ENCODE assay signal across 8 cellular contexts in genomic region chr15:45166792-45167630, GRCh38. TPM values are rescaled to one million over a fixed set of nuclear protein-coding genes. Genes with fewer than 3 reads are reported as not detected.
DNase-seq lines count a peak whose midpoint lies in the region; ATAC-seq, FAIRE-seq and TF ChIP-seq lines count a peak whose summit lies in the region.

No MANE protein-coding gene starts in this region.

- no TSS peak for BruUV-seq in IMR-90 (replicated peaks; lab: Mats Ljungman, UMichigan)

- H3K4me3 Mint-ChIP-seq in nephron: peak overlapping the region; percentile 61 to 74 (median 73)

- H3K36me3 Mint-ChIP-seq in nephron (ENCODE audit: low read depth): peaks cover 8% of the 10 kb centered on the region

- peak overlapping the region; percentile 97 to 100 for H4K8ac ChIP-seq in IMR-90 (ENCODE audit: low read depth in 2 of 2, low read length in 2 of 2)

- H2BK120ac ChIP-seq in IMR-90 (ENCODE audit: low read depth, low read length): peak overlapping the region; percentile 72

- WGBS in IMR-90 (ENCODE audit: extremely low coverage in 2 of 2, insufficient read length in 1 of 2), 2 experiments: 0% methylated on average over 34 of the region's 84 CpGs; no CpG with 5 or more reads in 1 of the 2 experiments

- H3K79me1 ChIP-seq in IMR-90 (ENCODE audit: low read depth in 1 of 2, low read length in 2 of 2): peaks cover 5 to 20% of the 10 kb centered on the region in 2 experiments

- peak overlapping the region; percentile 12; the same call in 1 of the 2 replicates for H3K23ac ChIP-seq in IMR-90 (ENCODE audit: low read depth, low read length)

- no peaks in the 10 kb centered on the region; the same call in 1 of the 2 replicates for H4K20me1 ChIP-seq in IMR-90 (ENCODE audit: insufficient read depth, low read length)

- ATAC-seq in GM21529 (IDR thresholded peaks at IDR 0.05; ENCODE audit: unreplicated experiment): peak; percentile 95
- ATAC-seq in IMR-90 (ENCODE audit: low read depth): peak; percentile 85
- ATAC-seq in stimulated activated naive CD8-positive, alpha-beta T cell treated with anti-CD3 and anti-CD28 coated beads, Interleukin-15, Interleukin-2, amounts not matched to agents 100 U/mL and 50 U/mL, for 24 hours: peak; percentile 95

- peak overlapping the region; percentile 93 for H4K5ac ChIP-seq in IMR-90 (ENCODE audit: low read depth, low read length)

- POLR2A ChIA-PET in IMR-90 (lab: Charles Lee; ENCODE audit: unreplicated experiment): no interaction called here

- H3K9ac ChIP-seq in IMR-90 (ENCODE audit: low read depth, low read length): peak overlapping the region; percentile 90

- H2BK15ac ChIP-seq in IMR-90 (ENCODE audit: low read depth, low read length): no peak overlapping the region

- peak overlapping the region; percentile 68 for H2BK5ac ChIP-seq in IMR-90 (ENCODE audit: low read depth, low read length, poor library complexity, severe bottlenecking)

- peak; percentile 46; the same call in 1 of the 2 replicates for TF ChIP-seq POLR2A in IMR-90 (IDR thresholded peaks at IDR 0.05; ENCODE audit: low read depth, low read length)

- H3K4me1 ChIP-seq in IMR-90 (ENCODE audit: control insufficient read depth, insufficient read depth, low read length): peaks cover 8% of the 10 kb centered on the region

- peak overlapping the region; percentile 97 for H2AFZ ChIP-seq in IMR-90 (replicated peaks; ENCODE audit: low read length, poor library complexity)

- 0 out of 2 replicates have a peak overlapping the region, but pooled peaks have one; percentile 35 for H3K56ac ChIP-seq in IMR-90 (ENCODE audit: extremely low read depth, insufficient read depth, low read length)

- TF ChIP-seq RAD21 in IMR-90 (IDR thresholded peaks at IDR 0.05; ENCODE audit: low read length): peak; percentile 39

- H3K14ac ChIP-seq in IMR-90 (replicated peaks; ENCODE audit: low read depth, low read length): peak overlapping the region; percentile 94

- peak overlapping the region; percentile 98 for H2AK9ac ChIP-seq in IMR-90 (replicated peaks; ENCODE audit: low read depth, low read length, poor library complexity)

- peaks cover 2% of the 10 kb centered on the region; the same call in 1 of the 2 replicates for H3K36me3 ChIP-seq in IMR-90 (ENCODE audit: control insufficient read depth, insufficient read depth, low read length)

- H3K4me3 ChIP-seq in IMR-90 (ENCODE audit: insufficient read depth, low read depth, low read length) (peak overlapping the region; percentile 59), fibroblast of pulmonary artery (replicated peaks; ENCODE audit: low read depth, low read length) (peak overlapping the region; percentile 62)

- peak overlapping the region; percentile 79; the same call in 1 of the 2 replicates for H3K18ac ChIP-seq in IMR-90 (ENCODE audit: low read depth, low read length)

- H3K27me3 ChIP-seq in IMR-90 (ENCODE audit: control insufficient read depth, insufficient read depth, low read length): no peaks in the 10 kb centered on the region

- peak; percentile 48 for DNase-seq in DMS79 treated with DMSO at 0.1 percent for 48 hours (lab: John Stamatoyannopoulos, UW)
- DNase-seq in IMR-90: peak; percentile 75
- peak; percentile 64 for DNase-seq in RCC 7860 (ENCODE audit: low spot score)
- DNase-seq in activated T-helper 1 cell treated with anti-CD3 and anti-CD28 coated beads, Interleukin-2, amount 50 U/mL, for 16 hours (ENCODE audit: low read depth in 1 of 2, low spot score in 1 of 2): peak; percentile 70 to 71
- DNase-seq in fibroblast of pulmonary artery (ENCODE audit: low read depth): peak; percentile 83
- DNase-seq in stimulated activated naive CD8-positive, alpha-beta T cell treated with anti-CD3 and anti-CD28 coated beads, Interleukin-15, Interleukin-2, amounts not matched to agents 100 U/mL and 50 U/mL, for 24 hours: peak; percentile 87

- peak overlapping the region; percentile 88 to 92 (median 91) for H3K27ac Mint-ChIP-seq in nephron

- no peak for FAIRE-seq in RCC 7860 (lab: Jason Lieb, UNC)

- CTCF ChIA-PET in IMR-90 (lab: Yijun Ruan, JAX): interaction anchor here (0.6 kb wide), 1 partner anchor 197 kb away, joined by 3 read pairs; no protein-coding TSS in a partner anchor

- H3K9me1 ChIP-seq in IMR-90 (ENCODE audit: insufficient read depth, low read length): peaks cover 6% of the 10 kb centered on the region

- H2BK20ac ChIP-seq in IMR-90 (ENCODE audit: low read depth, low read length): no peak overlapping the region

- peak overlapping the region; percentile 91 for H3K27ac ChIP-seq in IMR-90 (ENCODE audit: insufficient read depth, low read length)

- H3K4me1 Mint-ChIP-seq in nephron: peaks cover 10% of the 10 kb centered on the region

- H3K9me3 Mint-ChIP-seq in nephron: no peaks in the 10 kb centered on the region

- in situ Hi-C loops in IMR-90 (cut with MboI; ENCODE audit: low sequenced_read_pairs): no loop called here

- peak overlapping the region; percentile 96 for H3K4ac ChIP-seq in IMR-90 (ENCODE audit: low read depth, low read length)

- intact Hi-C loops in IMR-90 (cut with micrococcal nuclease): loop anchor here (1.0 kb wide), 2 partner anchors 33 to 290 kb away; no protein-coding TSS in a partner anchor

- peak overlapping the region; percentile 82 for H2AK5ac ChIP-seq in IMR-90 (ENCODE audit: low read depth, low read length)

- H3K4me2 ChIP-seq in IMR-90 (ENCODE audit: low read depth, low read length): peak overlapping the region; percentile 93

- no peaks in the 10 kb centered on the region for H3K27me3 Mint-ChIP-seq in nephron (ENCODE audit: low read depth)

- H4K91ac ChIP-seq in IMR-90 (ENCODE audit: insufficient read depth, low read depth, low read length): peak overlapping the region; percentile 90

- dilution Hi-C loops in IMR-90 (cut with HindIII; ENCODE audit: low sequenced_read_pairs, unreplicated experiment): no loop called here

- TF ChIP-seq CTCF in IMR-90 (conservative IDR thresholded peaks at IDR 0.05; ENCODE audit: low read depth, low read length) (peak; percentile 65), fibroblast of pulmonary artery (IDR thresholded peaks at IDR 0.05; ENCODE audit: low read length, missing control alignments) (peak; percentile 62), nephron (IDR thresholded peaks at IDR 0.05; ENCODE audit: unreplicated experiment in 3 of 3) (peak; percentile 49 to 58 (median 57))

- H3K9me3 ChIP-seq in IMR-90 (ENCODE audit: control insufficient read depth, insufficient read depth, low read length): no peaks in the 10 kb centered on the region

TF ChIP-seq in IMR-90, 13 proteins besides CTCF, POLR2A, EP300 and RAD21 (continues in another document):
- TF ChIP-seq MAZ (IDR thresholded peaks at IDR 0.05; ENCODE audit: borderline replicate concordance, low read depth, low read length) (peak; percentile 71; the same call in 1 of the 2 replicates), NFE2L2 (IDR thresholded peaks at IDR 0.05; ENCODE audit: low read depth, low read length) (no peak), BHLHE40 (IDR thresholded peaks at IDR 0.05; ENCODE audit: low read depth, low read length) (0 out of 2 replicates have a peak, but pooled peaks have one; percentile 15), MXI1 (IDR thresholded peaks at IDR 0.05; ENCODE audit: borderline replicate concordance, low read depth, low read length) (0 out of 2 replicates have a peak, but pooled peaks have one; percentile 8), SMC3 (IDR thresholded peaks at IDR 0.05; ENCODE audit: low read depth, low read length) (peak; percentile 26; the same call in 1 of the 2 replicates), USF2 (IDR thresholded peaks at IDR 0.05; ENCODE audit: low read depth, low read length) (no peak), RFX5 (IDR thresholded peaks at IDR 0.05; ENCODE audit: low read depth, low read length) (no peak), CEBPB (IDR thresholded peaks at IDR 0.05; ENCODE audit: low read depth, low read length) (no peak)
- TF ChIP-seq, protein P1, sequence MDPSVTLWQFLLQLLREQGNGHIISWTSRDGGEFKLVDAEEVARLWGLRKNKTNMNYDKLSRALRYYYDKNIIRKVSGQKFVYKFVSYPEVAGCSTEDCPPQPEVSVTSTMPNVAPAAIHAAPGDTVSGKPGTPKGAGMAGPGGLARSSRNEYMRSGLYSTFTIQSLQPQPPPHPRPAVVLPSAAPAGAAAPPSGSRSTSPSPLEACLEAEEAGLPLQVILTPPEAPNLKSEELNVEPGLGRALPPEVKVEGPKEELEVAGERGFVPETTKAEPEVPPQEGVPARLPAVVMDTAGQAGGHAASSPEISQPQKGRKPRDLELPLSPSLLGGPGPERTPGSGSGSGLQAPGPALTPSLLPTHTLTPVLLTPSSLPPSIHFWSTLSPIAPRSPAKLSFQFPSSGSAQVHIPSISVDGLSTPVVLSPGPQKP (IDR thresholded peaks at IDR 0.05; ENCODE audit: borderline replicate concordance, low read depth, low read length): no peak

RNA-seq across cellular contexts. Expression of gene SHF, which starts 20.8 kb away (rescaled TPM):
- 1.8 and 2.2 TPM in 2 replicates for total RNA-seq in IMR-90 (2012; rRNA removed)
- 3.5 and 3.8 TPM in 2 replicates for polyA plus RNA-seq in IMR-90 (2012; rRNA removed)
- 2.5 and 4.5 TPM in 2 replicates for polyA plus RNA-seq in IMR-90 (2012; cell fraction: cytosol; rRNA removed)
- polyA plus RNA-seq in IMR-90 (2012; cell fraction: nucleus; rRNA removed; ENCODE audit: low replicate concordance): 3.1 and 3.2 TPM in 2 replicates

RNA-seq across cellular contexts. Expression of gene DUOX1, which starts 37.2 kb away (rescaled TPM):
- total RNA-seq in IMR-90 (2012; rRNA removed): not detected in 2 replicates
- not detected in 2 replicates for polyA plus RNA-seq in IMR-90 (2012; rRNA removed)
- 0.01 TPM in 1 of 2 replicates, not detected in the other for polyA plus RNA-seq in IMR-90 (2012; cell fraction: cytosol; rRNA removed)
- 0.02 TPM in 2 replicates for polyA plus RNA-seq in IMR-90 (2012; cell fraction: nucleus; rRNA removed; ENCODE audit: low replicate concordance)

RNA-seq across cellular contexts. Expression of gene DUOXA1, which starts 37.3 kb away (rescaled TPM):
- not detected in 2 replicates for total RNA-seq in IMR-90 (2012; rRNA removed)
- 0.02 TPM in 1 of 2 replicates, not detected in the other for polyA plus RNA-seq in IMR-90 (2012; rRNA removed)
- 0.02 and 0.10 TPM in 2 replicates for polyA plus RNA-seq in IMR-90 (2012; cell fraction: cytosol; rRNA removed)
- polyA plus RNA-seq in IMR-90 (2012; cell fraction: nucleus; rRNA removed; ENCODE audit: low replicate concordance): 0.06 and 0.07 TPM in 2 replicates

RNA-seq across cellular contexts. Expression of gene DUOXA2, which starts 52.9 kb away (rescaled TPM):
- not detected in 2 replicates for total RNA-seq in IMR-90 (2012; rRNA removed)
- not detected in 2 replicates for polyA plus RNA-seq in IMR-90 (2012; rRNA removed)
- not detected in 2 replicates for polyA plus RNA-seq in IMR-90 (2012; cell fraction: cytosol; rRNA removed)
- polyA plus RNA-seq in IMR-90 (2012; cell fraction: nucleus; rRNA removed; ENCODE audit: low replicate concordance): 0.03 TPM in 1 of 2 replicates, not detected in the other

RNA-seq across cellular contexts. Expression of gene DUOX2, which starts 53.0 kb away (rescaled TPM):
- total RNA-seq in IMR-90 (2012; rRNA removed): not detected in 2 replicates
- polyA plus RNA-seq in IMR-90 (2012; rRNA removed): 0.03 TPM in 1 of 2 replicates, not detected in the other
- under 0.01 TPM in 1 of 2 replicates, not detected in the other for polyA plus RNA-seq in IMR-90 (2012; cell fraction: cytosol; rRNA removed)
- polyA plus RNA-seq in IMR-90 (2012; cell fraction: nucleus; rRNA removed; ENCODE audit: low replicate concordance): 0.08 and 0.22 TPM in 2 replicates

Comparison
In these comparisons a context has a peak if more than half of its experiments do, and no peak if none do; other contexts are left out.
1. Peak in every context shown above with its lines: DNase-seq, ATAC-seq, H3K4me3 ChIP-seq and H3K27ac ChIP-seq.